ENCODE assay signal across 37 cellular contexts in the genomic region with DNA sequence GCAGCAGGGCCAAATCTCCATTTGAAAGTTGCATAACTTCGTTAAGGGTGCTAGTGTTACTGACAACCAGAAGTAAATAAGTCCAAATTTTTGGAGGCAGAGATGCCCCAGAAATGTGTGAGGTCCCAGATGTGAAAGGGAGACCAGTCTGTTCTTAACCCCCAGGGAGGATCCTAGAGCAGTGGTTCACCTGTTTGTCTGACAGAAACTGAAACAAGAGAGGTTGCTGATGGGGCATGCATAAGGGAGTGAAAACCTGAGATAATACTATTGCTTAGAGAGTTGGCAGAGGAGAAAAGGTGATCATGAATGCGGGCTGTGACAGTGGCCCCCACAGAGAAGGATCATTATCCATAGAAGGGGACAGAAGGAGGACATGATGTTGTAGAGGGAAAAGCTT. TPM values are rescaled to one million over a fixed set of nuclear protein-coding genes. Genes with fewer than 3 reads are reported as not detected.
DNase-seq lines count a peak whose midpoint lies in the region; ATAC-seq and TF ChIP-seq lines count a peak whose summit lies in the region.
"Had no signal": no experiment of that assay in that cellular context is flagged by ENCODE, and none has a peak within 500 bp of the region (broad histone marks: within the 10 kb centered on the region; RNA-seq: fewer than 3 reads in every experiment).

No MANE protein-coding gene starts in this region.

- ATAC-seq in GM19324 (IDR thresholded peaks at IDR 0.05; ENCODE audit: low FRiP score, unreplicated experiment) (peak; percentile 80), GM21619 (IDR thresholded peaks at IDR 0.05; ENCODE audit: unreplicated experiment) (peak; percentile 77), HG03460 (IDR thresholded peaks at IDR 0.05; ENCODE audit: unreplicated experiment) (peak; percentile 65), GM21737 (IDR thresholded peaks at IDR 0.05; ENCODE audit: unreplicated experiment) (no peak)
- ATAC-seq: activated T-helper 17 cell treated with anti-CD3 and anti-CD28 coated beads, Interleukin-2, amount 50 U/mL, for 72 hours; body of pancreas; esophagus mucosa; HCT116; left lobe of liver; PC-3; stimulated activated memory B cell treated with anti-CD40 and anti-IgM and Interleukin-4, amounts not matched to agents 10 μg/mL and 1 μg/mL and 100 μg/mL, for 72 hours had no signal

- intact Hi-C loops in transverse colon (cut with DNase I; ENCODE audit: low total_unique reads) = no loop called here

- H3K4me1 ChIP-seq in transverse colon = peaks cover 0 to 6% (median 0%) of the 10 kb centered on the region in 4 donors
- H3K4me1 ChIP-seq: adrenal gland had no signal

- DNase-seq in GM12865 (ENCODE audit: low read depth) = peak; percentile 6
- no peak for DNase-seq in amygdala (lab: John Stamatoyannopoulos, UW)
- DNase-seq in transverse colon = no peak
- DNase-seq in activated CD4-positive, alpha-beta T cell treated with anti-CD3 and anti-CD28 coated beads, Interleukin-2, amount 50 U/mL, for 1 hour = no peak
- DNase-seq: 8988T; activated CD4-positive, alpha-beta memory T cell treated with anti-CD3 and anti-CD28 coated beads, Interleukin-2, amount 10 ng/mL, durations not matched to agents 7 days and 5 days; activated CD4-positive, alpha-beta T cell treated with anti-CD3 and anti-CD28 coated beads for 1 hour; activated CD8-positive, alpha-beta memory T cell treated with anti-CD3 and anti-CD28 coated beads, Interleukin-2, amount 50 U/mL, for 48 hours; activated naive CD4-positive, alpha-beta T cell treated with anti-CD3 and anti-CD28 coated beads, Interleukin-2, amount 10 ng/mL, durations not matched to agents 7 days and 5 days; adrenal gland; body of pancreas; C1 segment of cervical spinal cord; COR-L47; dermis blood vessel endothelial cell; DMS53; NCI-H1436; NCI-H2081; NCI-H524 treated with DMSO at 0.1 percent for 48 hours; nephron progenitor cell; PC-3; trophoblast cell had no signal

- no peak overlapping the region for H3K4me3 ChIP-seq in GM12865 (ENCODE audit: low read depth, low read length)
- H3K4me3 ChIP-seq in transverse colon = no peak overlapping the region
- H3K4me3 ChIP-seq: adrenal gland, body of pancreas, SK-N-MC had no signal

- WGBS in transverse colon (ENCODE audit: low coverage in 1 of 2), 2 donors = 85 to 94% methylated on average over 2 of the region's 2 CpGs

- no peaks in the 10 kb centered on the region for H3K36me3 ChIP-seq in transverse colon
- H3K36me3 ChIP-seq: adrenal gland had no signal

- no peak for TF ChIP-seq POLR2A in transverse colon (IDR thresholded peaks at IDR 0.05)

- no peaks in the 10 kb centered on the region for H3K9me3 ChIP-seq in transverse colon
- H3K9me3 ChIP-seq: adrenal gland, body of pancreas had no signal

- H3K27ac ChIP-seq in transverse colon = no peak overlapping the region
- H3K27ac ChIP-seq: adrenal gland, body of pancreas, HL-60, SK-N-MC had no signal

- no peak for TF ChIP-seq EP300 in transverse colon (IDR thresholded peaks at IDR 0.05; ENCODE audit: low read depth)

- in situ Hi-C loops in transverse colon (cut with MboI; ENCODE audit: low pct_ligation_motif_present in 1 of 4, low pct_unique_long_range_greater_than_20kb in 1 of 4, low sequenced_read_pairs in 3 of 4) = loop anchor here in 1 of 4 donors (25.0 kb wide), 1 partner anchor 296 kb away; no protein-coding TSS in a partner anchor

- TF ChIP-seq CTCF in GM12865 (IDR thresholded peaks at IDR 0.05; ENCODE audit: insufficient read depth, low read depth, low read length, missing control alignments) (no peak), transverse colon (IDR thresholded peaks at IDR 0.05) (no peak)

- no peaks in the 10 kb centered on the region for H3K27me3 ChIP-seq in transverse colon
- H3K27me3 ChIP-seq: adrenal gland, body of pancreas had no signal

RNA-seq across cellular contexts. Expression of a gene that starts 3.8 kb away (rescaled TPM):
- total RNA-seq in transverse colon = not detected
- total RNA-seq: activated CD4-positive, alpha-beta memory T cell treated with anti-CD3 and anti-CD28 coated beads, Interleukin-2, amount 10 ng/mL, durations not matched to agents 7 days and 5 days; activated T-helper 17 cell treated with anti-CD3 and anti-CD28 coated beads, Interleukin-2, amount 50 U/mL, for 72 hours; adrenal gland; body of pancreas; dermis blood vessel endothelial cell; esophagus mucosa; fibroblast of villous mesenchyme; left lobe of liver; osteoblast; PC-3; renal cortical epithelial cell; skeletal muscle tissue; subcutaneous adipose tissue had no signal

RNA-seq across cellular contexts. Expression of a gene that starts 24.8 kb away (rescaled TPM):
- not detected for total RNA-seq in transverse colon
- total RNA-seq: activated CD4-positive, alpha-beta memory T cell treated with anti-CD3 and anti-CD28 coated beads, Interleukin-2, amount 10 ng/mL, durations not matched to agents 7 days and 5 days; activated T-helper 17 cell treated with anti-CD3 and anti-CD28 coated beads, Interleukin-2, amount 50 U/mL, for 72 hours; fibroblast of villous mesenchyme; osteoblast had no signal

RNA-seq across cellular contexts. Expression of a gene that starts 30.9 kb away (rescaled TPM):
- total RNA-seq in transverse colon = 10 to 100 TPM in 3 of 4 donors, 1 to 10 TPM in 1; 7.5 to 62.4 (median 37.2) TPM

RNA-seq across cellular contexts. Expression of a gene that starts 37.1 kb away (rescaled TPM):
- not detected for total RNA-seq in transverse colon
- total RNA-seq: activated CD4-positive, alpha-beta memory T cell treated with anti-CD3 and anti-CD28 coated beads, Interleukin-2, amount 10 ng/mL, durations not matched to agents 7 days and 5 days; activated T-helper 17 cell treated with anti-CD3 and anti-CD28 coated beads, Interleukin-2, amount 50 U/mL, for 72 hours; adrenal gland; body of pancreas; dermis blood vessel endothelial cell; esophagus mucosa; fibroblast of villous mesenchyme; left lobe of liver; osteoblast; PC-3; renal cortical epithelial cell; skeletal muscle tissue; subcutaneous adipose tissue had no signal
